Comparison of ENCODE assay signal across 8 cellular contexts in the genomic region with DNA sequence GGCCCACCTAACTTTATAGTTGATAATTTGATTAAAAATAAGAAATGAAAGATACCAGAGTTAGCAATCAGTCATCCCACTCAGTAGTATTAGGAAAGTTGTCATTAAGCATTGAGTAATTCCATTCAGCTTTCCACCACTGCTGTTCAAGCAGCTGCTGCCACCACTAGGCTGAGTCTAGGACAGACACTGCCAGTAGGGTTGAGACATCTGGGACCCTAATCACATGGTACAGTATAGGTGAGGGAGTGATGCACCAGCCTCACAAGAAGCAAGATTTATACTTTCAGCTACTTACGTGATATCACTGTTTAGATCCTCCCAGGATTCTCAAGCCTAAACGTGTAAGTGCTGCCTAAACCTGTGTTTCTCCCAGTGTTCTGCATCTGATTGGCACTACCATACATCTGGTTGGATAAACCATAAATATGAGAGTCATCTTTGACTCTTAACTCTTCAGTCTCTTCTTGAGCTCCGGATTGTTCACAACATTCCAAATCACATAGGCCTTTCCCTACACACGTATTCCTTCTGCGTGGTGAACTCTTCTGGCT. TPM values are rescaled to one million over a fixed set of nuclear protein-coding genes. Genes with fewer than 3 reads are reported as not detected.
DNase-seq lines count a peak whose midpoint lies in the region; ATAC-seq and TF ChIP-seq lines count a peak whose summit lies in the region.

No MANE protein-coding gene starts in this region.

- ATAC-seq in upper lobe of right lung (no peak), HG03460 (IDR thresholded peaks at IDR 0.05; ENCODE audit: unreplicated experiment) (no peak)

- H3K27ac ChIP-seq in upper lobe of right lung: no peak overlapping the region

- no peaks in the 10 kb centered on the region for H3K9me3 ChIP-seq in upper lobe of right lung

- no peaks in the 10 kb centered on the region for H3K27me3 ChIP-seq in upper lobe of right lung

- intact Hi-C loops in upper lobe of right lung (cut with DNase I): no loop called here

- H3K4me1 ChIP-seq in upper lobe of right lung: peaks cover 23% of the 10 kb centered on the region

- peak; percentile 15 for TF ChIP-seq CTCF in upper lobe of right lung (IDR thresholded peaks at IDR 0.05)

- peaks cover 26% of the 10 kb centered on the region for H3K36me3 ChIP-seq in upper lobe of right lung

- H3K4me3 ChIP-seq in upper lobe of right lung: no peak overlapping the region

- DNase-seq in NCI-H2107 treated with DMSO at 0.1 percent for 48 hours (lab: John Stamatoyannopoulos, UW; ENCODE audit: unreplicated experiment) (peak; percentile 5), NCI-H2107 (lab: John Stamatoyannopoulos, UW) (no peak), HS-5 (ENCODE audit: low read depth) (peak; percentile 14), UCSD-AML1 (lab: John Stamatoyannopoulos, UW; ENCODE audit: unreplicated experiment) (peak; percentile 10), germinal center (ENCODE audit: low spot score) (peak; percentile 20), upper lobe of right lung (no peak), superior temporal gyrus (ENCODE audit: extremely low spot score) (no peak)

RNA-seq across cellular contexts. Expression of gene UBXN4, which starts 3.2 kb away (rescaled TPM):
- 80.0 TPM for total RNA-seq in upper lobe of right lung

Comparison
In these comparisons a context has a peak if more than half of its experiments do, and no peak if none do; other contexts are left out.
1. DNase-seq: peak in NCI-H2107 treated with DMSO at 0.1 percent for 48 hours (single experiment), HS-5 (single experiment), UCSD-AML1 (single experiment) and germinal center (single experiment); none in NCI-H2107 (single experiment), upper lobe of right lung (single experiment) and superior temporal gyrus (single experiment).